Comparison of ENCODE assay signal across 29 cellular contexts in the genomic region with DNA sequence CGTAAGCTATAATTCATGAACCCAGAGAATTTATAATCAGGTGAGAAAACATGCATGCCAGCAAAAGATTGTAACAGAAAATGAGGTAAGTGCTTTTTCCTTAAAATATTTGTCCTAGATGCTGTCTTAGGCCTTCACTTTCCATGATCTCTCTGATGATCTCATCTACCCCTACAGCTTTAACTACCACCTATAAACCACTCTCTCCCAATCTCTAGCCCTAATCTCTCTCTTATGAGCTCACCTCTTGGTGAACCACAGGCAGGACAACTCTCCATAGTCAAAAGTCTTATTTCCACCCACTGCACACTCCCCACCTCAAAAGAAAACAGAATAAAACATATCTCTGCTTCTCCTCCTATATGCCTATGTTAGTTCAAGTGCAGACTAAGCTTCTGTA.
"Had no signal": no experiment of that assay in that cellular context is flagged by ENCODE, and none has a peak within 500 bp of the region (broad histone marks: within the 10 kb centered on the region; RNA-seq: fewer than 3 reads in every experiment).

No MANE protein-coding gene starts in this region.

- H3K4me1 ChIP-seq: colonic mucosa, lower lobe of right lung, parathyroid adenoma, prostate gland, tibial nerve, upper lobe of right lung, uterus had no signal

- H3K27me3 ChIP-seq: colonic mucosa, gastroesophageal sphincter, heart left ventricle, neutrophil, right atrium auricular region, tibial nerve, uterus had no signal

- ATAC-seq: esophagus mucosa; gastroesophageal sphincter; heart left ventricle; left ventricle myocardium superior; lower lobe of right lung; mucosa of descending colon; natural killer cell treated with Interleukin-12 subunit alpha and Interleukin-12 subunit beta and Interleukin-15 and Interleukin-18, amount 100 ng/mL, for 72 hours; sciatic nerve; stimulated activated memory B cell treated with anti-CD40 and anti-IgM and Interleukin-4, amounts not matched to agents 10 μg/mL and 1 μg/mL and 100 μg/mL, for 72 hours; upper lobe of right lung had no signal

- H3K9ac ChIP-seq: parathyroid adenoma had no signal

- H3K79me2 ChIP-seq: hepatocyte, parathyroid adenoma had no signal

- H3K4me3 ChIP-seq: colonic mucosa, gastroesophageal sphincter, heart left ventricle, hepatocyte, lower lobe of right lung, mucosa of descending colon, prostate gland, right atrium auricular region, thoracic aorta, tibial nerve, upper lobe of right lung, uterus had no signal

- H3K9me3 ChIP-seq: colonic mucosa, gastroesophageal sphincter, heart left ventricle, lower lobe of right lung, mucosa of descending colon, neutrophil, prostate gland, right atrium auricular region, thoracic aorta, tibial nerve, upper lobe of right lung, uterus had no signal

- H3K27me3 Mint-ChIP-seq: dendritic cell treated with granulocyte-macrophage colony-stimulating factor and Interleukin-4, amounts not matched to agents 40 ng/mL and 50 ng/mL, for 4 days had no signal

- H3K4me3 Mint-ChIP-seq: dendritic cell treated with granulocyte-macrophage colony-stimulating factor and Interleukin-4, amounts not matched to agents 40 ng/mL and 50 ng/mL, for 4 days; endodermal cell; memory B cell; naive B cell; natural killer cell treated with Interleukin-12 subunit alpha and Interleukin-12 subunit beta and Interleukin-15 and Interleukin-18, amount 100 ng/mL, for 72 hours; neural crest cell; stimulated activated memory B cell treated with anti-CD40 and anti-IgM and Interleukin-4, amounts not matched to agents 10 μg/mL and 1 μg/mL and 100 μg/mL, for 72 hours; stimulated activated naive CD8-positive, alpha-beta T cell treated with anti-CD3 and anti-CD28 coated beads, Interleukin-15, Interleukin-2, amounts not matched to agents 100 ng/mL and 50 ng/mL, for 24 hours had no signal

- H3K36me3 ChIP-seq: colonic mucosa, gastroesophageal sphincter, heart left ventricle, lower lobe of right lung, neutrophil, prostate gland, right atrium auricular region, thoracic aorta, tibial nerve, upper lobe of right lung, uterus had no signal

- H3K36me3 Mint-ChIP-seq: memory B cell; naive B cell; natural killer cell treated with Interleukin-12 subunit alpha and Interleukin-12 subunit beta and Interleukin-15 and Interleukin-18, amount 100 ng/mL, for 72 hours; stimulated activated memory B cell treated with anti-CD40 and anti-IgM and Interleukin-4, amounts not matched to agents 10 μg/mL and 1 μg/mL and 100 μg/mL, for 72 hours had no signal

- H2AFZ ChIP-seq: hepatocyte, parathyroid adenoma had no signal

- H3K4me1 Mint-ChIP-seq: endodermal cell, naive B cell, neural crest cell had no signal

- H3K27ac ChIP-seq: colonic mucosa, gastroesophageal sphincter, hepatocyte, lower lobe of right lung, neutrophil, parathyroid adenoma, prostate gland, thoracic aorta, tibial nerve, upper lobe of right lung had no signal

- H3K4me2 ChIP-seq: hepatocyte had no signal

- DNase-seq: colonic mucosa; effector CD8-positive, alpha-beta T cell; endodermal cell; foreskin fibroblast; heart left ventricle; kidney glomerular epithelial cell; left ventricle myocardium superior; lower lobe of right lung; mucosa of descending colon; naive B cell; stimulated activated CD4-positive, alpha-beta T cell treated with anti-CD3 and anti-CD28 coated beads, Interleukin-4, amount 100 ng/mL, for 4 hours; upper lobe of right lung; uterus had no signal

- H3K9me3 Mint-ChIP-seq: dendritic cell treated with granulocyte-macrophage colony-stimulating factor and Interleukin-4, amounts not matched to agents 40 ng/mL and 50 ng/mL, for 4 days; endodermal cell; natural killer cell treated with Interleukin-12 subunit alpha and Interleukin-12 subunit beta and Interleukin-15 and Interleukin-18, amount 100 ng/mL, for 72 hours; stimulated activated memory B cell treated with anti-CD40 and anti-IgM and Interleukin-4, amounts not matched to agents 10 μg/mL and 1 μg/mL and 100 μg/mL, for 72 hours; stimulated activated naive CD8-positive, alpha-beta T cell treated with anti-CD3 and anti-CD28 coated beads, Interleukin-15, Interleukin-2, amounts not matched to agents 100 ng/mL and 50 ng/mL, for 24 hours had no signal

- H3K27ac Mint-ChIP-seq: dendritic cell treated with granulocyte-macrophage colony-stimulating factor and Interleukin-4, amounts not matched to agents 40 ng/mL and 50 ng/mL, for 4 days; endodermal cell; memory B cell; naive B cell; natural killer cell treated with Interleukin-12 subunit alpha and Interleukin-12 subunit beta and Interleukin-15 and Interleukin-18, amount 100 ng/mL, for 72 hours; stimulated activated memory B cell treated with anti-CD40 and anti-IgM and Interleukin-4, amounts not matched to agents 10 μg/mL and 1 μg/mL and 100 μg/mL, for 72 hours; stimulated activated naive CD8-positive, alpha-beta T cell treated with anti-CD3 and anti-CD28 coated beads, Interleukin-15, Interleukin-2, amounts not matched to agents 100 ng/mL and 50 ng/mL, for 24 hours had no signal
